In genomic region chr6:169253341-169253740, GRCh38 we compare ENCODE assay signal across 11 cellular contexts. TPM values are rescaled to one million over a fixed set of nuclear protein-coding genes. Genes with fewer than 3 reads are reported as not detected.
DNase-seq lines count a peak whose midpoint lies in the region; ATAC-seq, FAIRE-seq and TF ChIP-seq lines count a peak whose summit lies in the region.
"Had no signal": no experiment of that assay in that cellular context is flagged by ENCODE, and none has a peak within 500 bp of the region (broad histone marks: within the 10 kb centered on the region; RNA-seq: fewer than 3 reads in every experiment).

No MANE protein-coding gene starts in this region.

- H3K9me3 Mint-ChIP-seq in stimulated activated naive CD8-positive, alpha-beta T cell treated with anti-CD3 and anti-CD28 coated beads, Interleukin-15, amount 100 ng/mL, for 72 hours: peaks cover 0 to 6% of the 10 kb centered on the region in 2 donors

- TF ChIP-seq CTCF in HFF-Myc (IDR thresholded peaks at IDR 0.05; ENCODE audit: low read depth, low read length, missing control alignments) (no peak), brain microvascular endothelial cell (IDR thresholded peaks at IDR 0.05; ENCODE audit: low read depth, low read length, missing control alignments) (no peak), lower leg skin (IDR thresholded peaks at IDR 0.05) (no peak)

- H3K27me3 ChIP-seq in brain microvascular endothelial cell (replicated peaks): no peaks in the 10 kb centered on the region

- H3K4me3 Mint-ChIP-seq in stimulated activated naive CD8-positive, alpha-beta T cell treated with anti-CD3 and anti-CD28 coated beads, Interleukin-15, amount 100 ng/mL, for 72 hours: peak overlapping the region; percentile 48 to 67

- H3K27me3 Mint-ChIP-seq in stimulated activated naive CD8-positive, alpha-beta T cell treated with anti-CD3 and anti-CD28 coated beads, Interleukin-15, amount 100 ng/mL, for 72 hours: peaks cover 76% of the 10 kb centered on the region

- H3K36me3 ChIP-seq in brain microvascular endothelial cell (replicated peaks): peaks cover 24% of the 10 kb centered on the region

- DNase-seq in HFF-Myc (ENCODE audit: extremely low read depth, low read depth) (no peak), brain microvascular endothelial cell (no peak), lower leg skin (ENCODE audit: low spot score in 2 of 2) (peak in 1 of 2 donors; percentile 84), RCC 7860 (ENCODE audit: low spot score) (no peak), NCI-H2107 (lab: John Stamatoyannopoulos, UW) (no peak), NCI-H1105 treated with DMSO at 0.1 percent for 48 hours (lab: John Stamatoyannopoulos, UW) (no peak), hippocampal formation (lab: John Stamatoyannopoulos, UW) (no peak)
- DNase-seq in stimulated activated naive CD8-positive, alpha-beta T cell treated with anti-CD3 and anti-CD28 coated beads, Interleukin-15, amount 100 ng/mL, for 72 hours: no peak
- DNase-seq: NCI-H187 treated with DMSO at 0.1 percent for 48 hours had no signal

- no peak for FAIRE-seq in RCC 7860 (lab: Jason Lieb, UNC)
- FAIRE-seq: endothelial cell of umbilical vein had no signal

- 8% methylated on average over 13 of the region's 13 CpGs for WGBS in lower leg skin, 2 donors

- H3K27ac ChIP-seq in brain microvascular endothelial cell: peak overlapping the region; percentile 53

- H3K27ac Mint-ChIP-seq in stimulated activated naive CD8-positive, alpha-beta T cell treated with anti-CD3 and anti-CD28 coated beads, Interleukin-15, amount 100 ng/mL, for 72 hours: no peak overlapping the region

- intact Hi-C loops in lower leg skin (cut with DNase I; ENCODE audit: low total_unique reads): no loop called here

- TF ChIP-seq POLR2A in lower leg skin (IDR thresholded peaks at IDR 0.05): no peak

- ATAC-seq in stimulated activated naive CD8-positive, alpha-beta T cell treated with anti-CD3 and anti-CD28 coated beads, Interleukin-15, amount 100 ng/mL, for 72 hours: no peak
- ATAC-seq: activated CD4-positive, CD25-positive, alpha-beta regulatory T cell treated with anti-CD3 and anti-CD28 coated beads, Interleukin-2, amount 50 U/mL, for 24 hours had no signal

- H3K4me1 Mint-ChIP-seq in stimulated activated naive CD8-positive, alpha-beta T cell treated with anti-CD3 and anti-CD28 coated beads, Interleukin-15, amount 100 ng/mL, for 72 hours: peaks cover 33% of the 10 kb centered on the region

- in situ Hi-C loops in brain microvascular endothelial cell (cut with HindIII; ENCODE audit: low pct_ligation_motif_present, low sequenced_read_pairs): no loop called here

- H3K4me3 ChIP-seq in HFF-Myc (replicated peaks; ENCODE audit: low read depth, low read length): peak overlapping the region; percentile 75
- H3K4me3 ChIP-seq in brain microvascular endothelial cell (ENCODE audit: low read depth, low read length): peak overlapping the region; percentile 87
- peak overlapping the region; percentile 12 for H3K4me3 ChIP-seq in lower leg skin (ENCODE audit: low read depth, poor library complexity, severe bottlenecking)

RNA-seq across cellular contexts. Expression of gene THBS2, which starts 0.3 kb away (rescaled TPM):
- 100 to 1,000 TPM in 2 of 4 donors, 10 to 100 TPM in 2; 72.1 to 135 (median 103) TPM for total RNA-seq in lower leg skin
- total RNA-seq: endothelial cell of umbilical vein had no signal

Comparison
In these comparisons a context has a peak if more than half of its experiments do, and no peak if none do; other contexts are left out.
1. H3K4me3 ChIP-seq: peak in every context shown above with its lines; median percentile 87 in brain microvascular endothelial cell; 75 in HFF-Myc; 12 in lower leg skin.